9 cellular contexts compared by ENCODE assay signal in the genomic region with DNA sequence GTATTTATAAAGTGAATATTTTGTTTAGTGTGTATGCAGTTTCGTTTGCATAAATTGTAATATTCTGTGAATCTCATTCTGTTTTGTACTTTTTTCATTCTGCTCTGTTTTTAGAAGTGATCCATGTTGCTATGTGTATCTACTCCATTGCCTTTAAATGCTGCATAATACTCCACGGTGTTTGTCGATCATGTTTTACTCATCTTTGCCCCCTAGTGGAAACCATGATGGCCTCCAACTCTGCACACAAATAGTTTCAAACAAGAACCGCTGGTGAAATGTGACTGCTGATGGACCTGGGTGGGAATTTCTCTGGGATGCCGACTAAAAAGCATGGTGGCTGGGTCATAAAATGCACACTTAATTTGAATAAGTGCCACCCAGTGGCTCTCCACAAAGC. TPM values are rescaled to one million over a fixed set of nuclear protein-coding genes. Genes with fewer than 3 reads are reported as not detected.
A peak's percentile ranks its signal among the peaks of the same experiment; 100 is the strongest.
DNase-seq lines count a peak whose midpoint lies in the region; ATAC-seq, FAIRE-seq and TF ChIP-seq lines count a peak whose summit lies in the region.
"Had no signal": no experiment of that assay in that cellular context is flagged by ENCODE, and none has a peak within 500 bp of the region (broad histone marks: within the 10 kb centered on the region; RNA-seq: fewer than 3 reads in every experiment).

No MANE protein-coding gene starts in this region.

- peak; percentile 26 for DNase-seq in LHCN-M2 (ENCODE audit: low read depth)
- no peak for DNase-seq in WTC11 (ENCODE audit: low spot score)
- DNase-seq in mesothelial cell of epicardium (ENCODE audit: low spot score in 2 of 2, unreplicated experiment in 2 of 2), result no peak
- DNase-seq in germinal center (ENCODE audit: low spot score), result no peak
- no peak for DNase-seq in effector memory CD4-positive, alpha-beta T cell
- no peak for DNase-seq in NCI-H1436 treated with DMSO at 0.1 percent for 48 hours (lab: John Stamatoyannopoulos, UW)

- no peaks in the 10 kb centered on the region for H3K36me3 Mint-ChIP-seq in WTC11
- H3K36me3 Mint-ChIP-seq in mesothelial cell of epicardium, result no peaks in the 10 kb centered on the region
- H3K36me3 Mint-ChIP-seq: stimulated activated memory B cell treated with anti-CD40 and anti-IgM and Interleukin-4, amounts not matched to agents 10 μg/mL and 1 μg/mL and 100 μg/mL, for 72 hours had no signal

- POLR2A ChIA-PET in WTC11 (lab: Charles Lee), result no interaction called here

- H3K4me3 Mint-ChIP-seq in WTC11, result no peak overlapping the region
- no peak overlapping the region for H3K4me3 Mint-ChIP-seq in mesothelial cell of epicardium
- H3K4me3 Mint-ChIP-seq: stimulated activated memory B cell treated with anti-CD40 and anti-IgM and Interleukin-4, amounts not matched to agents 10 μg/mL and 1 μg/mL and 100 μg/mL, for 72 hours had no signal

- no peaks in the 10 kb centered on the region for H3K27me3 ChIP-seq in effector memory CD4-positive, alpha-beta T cell (replicated peaks; ENCODE audit: control insufficient read depth, insufficient read depth, low read length, poor library complexity, severe bottlenecking)

- TF ChIP-seq CTCF in WTC11 (IDR thresholded peaks at IDR 0.05) (no peak; the same call in 1 of the 2 replicates), mesothelial cell of epicardium (IDR thresholded peaks at IDR 0.05; ENCODE audit: unreplicated experiment) (peak; percentile 13)

- H3K36me3 ChIP-seq in effector memory CD4-positive, alpha-beta T cell (ENCODE audit: control insufficient read depth, insufficient read depth, low read length), result no peaks in the 10 kb centered on the region

- ATAC-seq in WTC11 (peak; percentile 72), HG02840 (IDR thresholded peaks at IDR 0.05; ENCODE audit: low FRiP score, unreplicated experiment) (no peak)
- ATAC-seq: stimulated activated memory B cell treated with anti-CD40 and anti-IgM and Interleukin-4, amounts not matched to agents 10 μg/mL and 1 μg/mL and 100 μg/mL, for 72 hours had no signal

- no peak overlapping the region for H3K27ac ChIP-seq in effector memory CD4-positive, alpha-beta T cell (ENCODE audit: insufficient read depth, low read length, poor library complexity, severe bottlenecking)

- no peaks in the 10 kb centered on the region for H3K9me3 ChIP-seq in effector memory CD4-positive, alpha-beta T cell (ENCODE audit: control insufficient read depth, low read length)

- H3K4me3 ChIP-seq in effector memory CD4-positive, alpha-beta T cell (ENCODE audit: insufficient read depth, low read depth, low read length, poor library complexity, severe bottlenecking), result no peak overlapping the region

- H3K4me1 Mint-ChIP-seq in WTC11 (peaks cover 8% of the 10 kb centered on the region; the same call in 1 of the 2 replicates), mesothelial cell of epicardium (no peaks in the 10 kb centered on the region)

- H3K9me3 Mint-ChIP-seq in WTC11 (no peaks in the 10 kb centered on the region), mesothelial cell of epicardium (no peaks in the 10 kb centered on the region)
- H3K9me3 Mint-ChIP-seq: stimulated activated memory B cell treated with anti-CD40 and anti-IgM and Interleukin-4, amounts not matched to agents 10 μg/mL and 1 μg/mL and 100 μg/mL, for 72 hours had no signal

- peak; percentile 37 for FAIRE-seq in G401.6 (lab: Jason Lieb, UNC)

- no peak overlapping the region for H3K27ac Mint-ChIP-seq in WTC11
- no peak overlapping the region for H3K27ac Mint-ChIP-seq in mesothelial cell of epicardium

- CTCF ChIA-PET in WTC11 (lab: Charles Lee), result interaction anchor here (0.7 to 1.5 kb wide), 2 partner anchors 68 to 851 kb away, joined by 3 to 4 read pairs; no protein-coding TSS in a partner anchor

- peaks cover 9% of the 10 kb centered on the region for H3K27me3 Mint-ChIP-seq in WTC11 (ENCODE audit: low read depth)
- H3K27me3 Mint-ChIP-seq in mesothelial cell of epicardium (ENCODE audit: low read depth), result peaks cover 91% of the 10 kb centered on the region

- H3K4me1 ChIP-seq in effector memory CD4-positive, alpha-beta T cell (ENCODE audit: control insufficient read depth, insufficient read depth, low read length, poor library complexity, severe bottlenecking), result no peaks in the 10 kb centered on the region

TF ChIP-seq in WTC11, 78 proteins besides CTCF, POLR2A, EP300 and RAD21:
- TF ChIP-seq NR3C1 (CRISPR knock-in tag; conservative IDR thresholded peaks at IDR 0.05; ENCODE audit: low read depth), result no peak
- TF ChIP-seq, protein P1, sequence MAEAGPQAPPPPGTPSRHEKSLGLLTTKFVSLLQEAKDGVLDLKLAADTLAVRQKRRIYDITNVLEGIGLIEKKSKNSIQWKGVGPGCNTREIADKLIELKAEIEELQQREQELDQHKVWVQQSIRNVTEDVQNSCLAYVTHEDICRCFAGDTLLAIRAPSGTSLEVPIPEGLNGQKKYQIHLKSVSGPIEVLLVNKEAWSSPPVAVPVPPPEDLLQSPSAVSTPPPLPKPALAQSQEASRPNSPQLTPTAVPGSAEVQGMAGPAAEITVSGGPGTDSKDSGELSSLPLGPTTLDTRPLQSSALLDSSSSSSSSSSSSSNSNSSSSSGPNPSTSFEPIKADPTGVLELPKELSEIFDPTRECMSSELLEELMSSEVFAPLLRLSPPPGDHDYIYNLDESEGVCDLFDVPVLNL (CRISPR knock-in tag; IDR thresholded peaks at IDR 0.05; ENCODE audit: borderline replicate concordance, low read depth), result no peak
- TF ChIP-seq, protein P2, sequence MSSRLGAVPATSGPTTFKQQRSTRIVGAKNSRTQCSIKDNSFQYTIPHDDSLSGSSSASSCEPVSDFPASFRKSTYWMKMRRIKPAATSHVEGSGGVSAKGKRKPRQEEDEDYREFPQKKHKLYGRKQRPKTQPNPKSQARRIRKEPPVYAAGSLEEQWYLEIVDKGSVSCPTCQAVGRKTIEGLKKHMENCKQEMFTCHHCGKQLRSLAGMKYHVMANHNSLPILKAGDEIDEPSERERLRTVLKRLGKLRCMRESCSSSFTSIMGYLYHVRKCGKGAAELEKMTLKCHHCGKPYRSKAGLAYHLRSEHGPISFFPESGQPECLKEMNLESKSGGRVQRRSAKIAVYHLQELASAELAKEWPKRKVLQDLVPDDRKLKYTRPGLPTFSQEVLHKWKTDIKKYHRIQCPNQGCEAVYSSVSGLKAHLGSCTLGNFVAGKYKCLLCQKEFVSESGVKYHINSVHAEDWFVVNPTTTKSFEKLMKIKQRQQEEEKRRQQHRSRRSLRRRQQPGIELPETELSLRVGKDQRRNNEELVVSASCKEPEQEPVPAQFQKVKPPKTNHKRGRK (CRISPR knock-in tag; IDR thresholded peaks at IDR 0.05; ENCODE audit: borderline replicate concordance), result no peak
- TF ChIP-seq FOXP1 (CRISPR knock-in tag; IDR thresholded peaks at IDR 0.05; ENCODE audit: borderline replicate concordance), result no peak
- no peak for TF ChIP-seq ZNF317 (CRISPR knock-in tag; IDR thresholded peaks at IDR 0.05; ENCODE audit: borderline replicate concordance, low read depth)
- no peak for TF ChIP-seq JAZF1 (CRISPR knock-in tag; IDR thresholded peaks at IDR 0.05)
- TF ChIP-seq HMGA2 (CRISPR knock-in tag; IDR thresholded peaks at IDR 0.05), result no peak

RNA-seq across cellular contexts. Expression of gene SKOR2, which starts 32.0 kb away (rescaled TPM):
- total RNA-seq in LHCN-M2 (2014; rRNA removed) (not detected in 2 replicates), WTC11 (2021) (0.34 to 1.3 TPM (median 0.37 TPM) in 3 replicates), mesothelial cell of epicardium (not detected in 3 replicates)
- polyA plus RNA-seq in LHCN-M2 (2012), result not detected
